Comparison of ENCODE assay signal across 2 cellular contexts in the genomic region with DNA sequence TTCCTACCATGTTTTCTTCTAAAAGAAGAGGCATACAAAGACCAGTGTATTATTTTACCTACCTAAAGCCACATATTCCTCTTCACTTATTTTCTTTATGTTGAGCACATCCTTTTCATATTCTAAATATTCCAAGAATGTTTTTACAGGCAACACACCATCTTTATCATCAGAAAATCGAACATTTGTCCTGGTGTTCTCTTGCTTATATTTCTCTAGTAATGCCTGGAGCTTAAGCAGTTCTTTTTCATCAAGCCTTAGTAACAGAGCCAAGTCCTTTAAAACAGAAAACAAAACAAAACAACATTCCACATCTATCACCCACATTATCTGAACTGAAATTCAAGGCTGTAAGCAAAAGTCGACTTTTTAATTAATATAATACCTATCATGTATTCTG.
TF ChIP-seq lines count a peak whose summit lies in the region.

No MANE protein-coding gene starts in this region.

TF ChIP-seq in IMR-90, 13 proteins besides CTCF, POLR2A, EP300 and RAD21 (continued from another document):
- TF ChIP-seq, protein P1, sequence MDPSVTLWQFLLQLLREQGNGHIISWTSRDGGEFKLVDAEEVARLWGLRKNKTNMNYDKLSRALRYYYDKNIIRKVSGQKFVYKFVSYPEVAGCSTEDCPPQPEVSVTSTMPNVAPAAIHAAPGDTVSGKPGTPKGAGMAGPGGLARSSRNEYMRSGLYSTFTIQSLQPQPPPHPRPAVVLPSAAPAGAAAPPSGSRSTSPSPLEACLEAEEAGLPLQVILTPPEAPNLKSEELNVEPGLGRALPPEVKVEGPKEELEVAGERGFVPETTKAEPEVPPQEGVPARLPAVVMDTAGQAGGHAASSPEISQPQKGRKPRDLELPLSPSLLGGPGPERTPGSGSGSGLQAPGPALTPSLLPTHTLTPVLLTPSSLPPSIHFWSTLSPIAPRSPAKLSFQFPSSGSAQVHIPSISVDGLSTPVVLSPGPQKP (IDR thresholded peaks at IDR 0.05; ENCODE audit: borderline replicate concordance, low read depth, low read length) = no peak
- TF ChIP-seq MAZ (IDR thresholded peaks at IDR 0.05; ENCODE audit: borderline replicate concordance, low read depth, low read length) (no peak), NFE2L2 (IDR thresholded peaks at IDR 0.05; ENCODE audit: low read depth, low read length) (no peak), RFX5 (IDR thresholded peaks at IDR 0.05; ENCODE audit: low read depth, low read length) (no peak), BHLHE40 (IDR thresholded peaks at IDR 0.05; ENCODE audit: low read depth, low read length) (no peak), RCOR1 (IDR thresholded peaks at IDR 0.05; ENCODE audit: insufficient replicate concordance, low read length) (no peak), MXI1 (IDR thresholded peaks at IDR 0.05; ENCODE audit: borderline replicate concordance, low read depth, low read length) (no peak), MAFK (IDR thresholded peaks at IDR 0.05; ENCODE audit: low read depth, low read length) (no peak), CHD1 (IDR thresholded peaks at IDR 0.05; ENCODE audit: low read depth, low read length) (no peak), CEBPB (IDR thresholded peaks at IDR 0.05; ENCODE audit: low read depth, low read length) (no peak)
- TF ChIP-seq, protein P2, sequence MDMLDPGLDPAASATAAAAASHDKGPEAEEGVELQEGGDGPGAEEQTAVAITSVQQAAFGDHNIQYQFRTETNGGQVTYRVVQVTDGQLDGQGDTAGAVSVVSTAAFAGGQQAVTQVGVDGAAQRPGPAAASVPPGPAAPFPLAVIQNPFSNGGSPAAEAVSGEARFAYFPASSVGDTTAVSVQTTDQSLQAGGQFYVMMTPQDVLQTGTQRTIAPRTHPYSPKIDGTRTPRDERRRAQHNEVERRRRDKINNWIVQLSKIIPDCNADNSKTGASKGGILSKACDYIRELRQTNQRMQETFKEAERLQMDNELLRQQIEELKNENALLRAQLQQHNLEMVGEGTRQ (IDR thresholded peaks at IDR 0.05; ENCODE audit: low read depth, low read length) = no peak
TF ChIP-seq in IMR-90: peak in this region for 0.

TF ChIP-seq in GM23338, 12 proteins besides CTCF, POLR2A, EP300 and RAD21 (continued from another document):
- TF ChIP-seq, protein P3, sequence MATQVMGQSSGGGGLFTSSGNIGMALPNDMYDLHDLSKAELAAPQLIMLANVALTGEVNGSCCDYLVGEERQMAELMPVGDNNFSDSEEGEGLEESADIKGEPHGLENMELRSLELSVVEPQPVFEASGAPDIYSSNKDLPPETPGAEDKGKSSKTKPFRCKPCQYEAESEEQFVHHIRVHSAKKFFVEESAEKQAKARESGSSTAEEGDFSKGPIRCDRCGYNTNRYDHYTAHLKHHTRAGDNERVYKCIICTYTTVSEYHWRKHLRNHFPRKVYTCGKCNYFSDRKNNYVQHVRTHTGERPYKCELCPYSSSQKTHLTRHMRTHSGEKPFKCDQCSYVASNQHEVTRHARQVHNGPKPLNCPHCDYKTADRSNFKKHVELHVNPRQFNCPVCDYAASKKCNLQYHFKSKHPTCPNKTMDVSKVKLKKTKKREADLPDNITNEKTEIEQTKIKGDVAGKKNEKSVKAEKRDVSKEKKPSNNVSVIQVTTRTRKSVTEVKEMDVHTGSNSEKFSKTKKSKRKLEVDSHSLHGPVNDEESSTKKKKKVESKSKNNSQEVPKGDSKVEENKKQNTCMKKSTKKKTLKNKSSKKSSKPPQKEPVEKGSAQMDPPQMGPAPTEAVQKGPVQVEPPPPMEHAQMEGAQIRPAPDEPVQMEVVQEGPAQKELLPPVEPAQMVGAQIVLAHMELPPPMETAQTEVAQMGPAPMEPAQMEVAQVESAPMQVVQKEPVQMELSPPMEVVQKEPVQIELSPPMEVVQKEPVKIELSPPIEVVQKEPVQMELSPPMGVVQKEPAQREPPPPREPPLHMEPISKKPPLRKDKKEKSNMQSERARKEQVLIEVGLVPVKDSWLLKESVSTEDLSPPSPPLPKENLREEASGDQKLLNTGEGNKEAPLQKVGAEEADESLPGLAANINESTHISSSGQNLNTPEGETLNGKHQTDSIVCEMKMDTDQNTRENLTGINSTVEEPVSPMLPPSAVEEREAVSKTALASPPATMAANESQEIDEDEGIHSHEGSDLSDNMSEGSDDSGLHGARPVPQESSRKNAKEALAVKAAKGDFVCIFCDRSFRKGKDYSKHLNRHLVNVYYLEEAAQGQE (IDR thresholded peaks at IDR 0.05; ENCODE audit: unreplicated experiment) = no peak
- no peak for TF ChIP-seq ZNF114 (CRISPR knock-in tag; IDR thresholded peaks at IDR 0.05)
- no peak for TF ChIP-seq ZNF462 (CRISPR knock-in tag; IDR thresholded peaks at IDR 0.05)
- no peak for TF ChIP-seq JUNB (IDR thresholded peaks at IDR 0.05; ENCODE audit: unreplicated experiment)
- TF ChIP-seq, protein P4, sequence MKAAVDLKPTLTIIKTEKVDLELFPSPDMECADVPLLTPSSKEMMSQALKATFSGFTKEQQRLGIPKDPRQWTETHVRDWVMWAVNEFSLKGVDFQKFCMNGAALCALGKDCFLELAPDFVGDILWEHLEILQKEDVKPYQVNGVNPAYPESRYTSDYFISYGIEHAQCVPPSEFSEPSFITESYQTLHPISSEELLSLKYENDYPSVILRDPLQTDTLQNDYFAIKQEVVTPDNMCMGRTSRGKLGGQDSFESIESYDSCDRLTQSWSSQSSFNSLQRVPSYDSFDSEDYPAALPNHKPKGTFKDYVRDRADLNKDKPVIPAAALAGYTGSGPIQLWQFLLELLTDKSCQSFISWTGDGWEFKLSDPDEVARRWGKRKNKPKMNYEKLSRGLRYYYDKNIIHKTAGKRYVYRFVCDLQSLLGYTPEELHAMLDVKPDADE (IDR thresholded peaks at IDR 0.05) = no peak
- no peak for TF ChIP-seq EZH2phosphoT487 (IDR thresholded peaks at IDR 0.05; ENCODE audit: unreplicated experiment)
- TF ChIP-seq NANOG (IDR thresholded peaks at IDR 0.05; ENCODE audit: borderline replicate concordance) = no peak
- no peak for TF ChIP-seq STAT1 (IDR thresholded peaks at IDR 0.05; ENCODE audit: unreplicated experiment)
TF ChIP-seq in GM23338: peak in this region for 0.
